In the genomic region with DNA sequence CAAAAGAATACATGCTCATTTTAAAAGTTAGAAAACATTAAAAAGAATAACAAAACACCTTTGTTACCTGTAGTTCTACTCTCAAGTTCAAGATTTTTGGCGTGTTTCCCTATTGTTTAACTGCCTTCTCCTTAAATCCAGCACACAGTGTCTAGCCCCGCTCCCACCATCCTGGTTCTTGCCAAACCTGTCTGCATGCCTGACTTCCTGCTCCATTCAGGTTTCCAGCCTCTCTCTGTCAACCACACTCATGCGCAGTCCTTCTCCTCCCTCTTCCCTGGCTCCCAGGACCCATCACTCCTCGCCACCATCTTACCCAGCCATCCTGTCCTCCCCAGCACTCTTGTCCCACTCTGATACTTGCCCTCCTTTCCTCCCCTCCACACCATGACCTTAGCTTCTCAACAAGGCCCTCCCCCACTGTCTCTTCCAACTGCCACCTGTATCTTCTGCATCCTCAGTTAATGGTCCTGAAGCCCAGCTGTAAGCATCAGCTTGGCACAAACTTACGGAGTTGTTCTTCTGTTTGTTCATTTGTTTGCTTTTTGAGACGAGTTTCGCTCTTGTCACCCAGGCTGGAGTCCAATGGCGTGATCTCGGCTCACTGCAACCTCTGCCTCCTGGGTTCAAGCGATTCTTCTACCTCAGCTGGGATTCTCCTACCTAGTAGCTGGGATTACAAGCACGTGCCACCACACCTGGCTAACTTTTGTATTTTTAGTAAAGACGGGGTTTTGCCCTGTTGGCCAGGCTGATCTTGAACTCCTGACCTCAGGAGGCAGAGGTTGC, we compare ENCODE assay signal across 12 cellular contexts. TPM values are rescaled to one million over a fixed set of nuclear protein-coding genes. Genes with fewer than 3 reads are reported as not detected.
DNase-seq lines count a peak whose midpoint lies in the region; ATAC-seq and TF ChIP-seq lines count a peak whose summit lies in the region.
"Had no signal": no experiment of that assay in that cellular context is flagged by ENCODE, and none has a peak within 500 bp of the region (broad histone marks: within the 10 kb centered on the region; RNA-seq: fewer than 3 reads in every experiment).

No MANE protein-coding gene starts in this region.

- H3K27ac Mint-ChIP-seq in CD14-positive monocyte (peak overlapping the region; percentile 52 to 90 (median 75)), endothelial cell (ENCODE audit: unreplicated experiment) (peak overlapping the region; percentile 8), nephron progenitor cell (peak overlapping the region; percentile 25)

- H3K27me3 Mint-ChIP-seq in CD14-positive monocyte (ENCODE audit: low read depth in 3 of 3) (peaks cover 0 to 5% (median 3%) of the 10 kb centered on the region in 3 donors), endothelial cell (ENCODE audit: unreplicated experiment) (peaks cover 13% of the 10 kb centered on the region), nephron progenitor cell (ENCODE audit: low read depth, poor library complexity) (peaks cover 11% of the 10 kb centered on the region)
- H3K27me3 Mint-ChIP-seq: CD4-positive, CD25-positive, alpha-beta regulatory T cell; stimulated activated naive B cell treated with anti-CD40 and anti-IgM and Interleukin-4, amounts not matched to agents 10 μg/mL and 1 μg/mL and 100 μg/mL, for 72 hours had no signal

- intact Hi-C loops in CD14-positive monocyte (cut with micrococcal nuclease) = loop anchor here in 1 of 2 donors (5.0 kb wide), 1 partner anchor 52 kb away; no protein-coding TSS in a partner anchor

- H3K4me1 Mint-ChIP-seq in CD14-positive monocyte (peaks cover 80% of the 10 kb centered on the region), endothelial cell (ENCODE audit: unreplicated experiment) (no peaks in the 10 kb centered on the region), nephron progenitor cell (peaks cover 25% of the 10 kb centered on the region)

- peaks cover 0 to 2% (median 0%) of the 10 kb centered on the region in 7 donors for H3K9me3 Mint-ChIP-seq in CD14-positive monocyte
- H3K9me3 Mint-ChIP-seq in endothelial cell (ENCODE audit: unreplicated experiment) = no peaks in the 10 kb centered on the region
- no peaks in the 10 kb centered on the region for H3K9me3 Mint-ChIP-seq in nephron progenitor cell
- H3K9me3 Mint-ChIP-seq: CD4-positive, CD25-positive, alpha-beta regulatory T cell; stimulated activated naive B cell treated with anti-CD40 and anti-IgM and Interleukin-4, amounts not matched to agents 10 μg/mL and 1 μg/mL and 100 μg/mL, for 72 hours had no signal

- in situ Hi-C loops in GM13977 (cut with MboI; ENCODE audit: low pct_unique_long_range_greater_than_20kb, low sequenced_read_pairs, unreplicated experiment) = no loop called here

- DNase-seq in CD14-positive monocyte (ENCODE audit: low spot score) (no peak), NCI-H2196 (lab: John Stamatoyannopoulos, UW; ENCODE audit: unreplicated experiment) (peak; percentile 31), endothelial cell (ENCODE audit: low spot score) (no peak), nephron progenitor cell (no peak), GM13977 (ENCODE audit: low spot score) (no peak), SHP77 (lab: John Stamatoyannopoulos, UW) (no peak), EL (no peak)
- DNase-seq: CD4-positive, CD25-positive, alpha-beta regulatory T cell; NCI-H1417 treated with DMSO at 0.1 percent for 48 hours; stimulated activated CD4-positive, alpha-beta T cell treated with anti-CD3 and anti-CD28 coated beads, Interleukin-1b, Interleukin-23, amount 100 ng/mL, for 48 hours; stimulated activated naive B cell treated with anti-CD40 and anti-IgM and Interleukin-4, amounts not matched to agents 10 μg/mL and 1 μg/mL and 100 μg/mL, for 72 hours had no signal

- H3K4me3 Mint-ChIP-seq in CD14-positive monocyte (peak overlapping the region in 1 of 2 donors; percentile 67), endothelial cell (ENCODE audit: unreplicated experiment) (no peak overlapping the region), nephron progenitor cell (no peak overlapping the region)
- H3K4me3 Mint-ChIP-seq: CD4-positive, CD25-positive, alpha-beta regulatory T cell; stimulated activated naive B cell treated with anti-CD40 and anti-IgM and Interleukin-4, amounts not matched to agents 10 μg/mL and 1 μg/mL and 100 μg/mL, for 72 hours had no signal

- H3K36me3 Mint-ChIP-seq in CD14-positive monocyte = peaks cover 5 to 9% of the 10 kb centered on the region in 2 donors
- no peaks in the 10 kb centered on the region for H3K36me3 Mint-ChIP-seq in endothelial cell (ENCODE audit: low read depth, unreplicated experiment)
- H3K36me3 Mint-ChIP-seq in nephron progenitor cell (ENCODE audit: low read depth) = no peaks in the 10 kb centered on the region
- H3K36me3 Mint-ChIP-seq: CD4-positive, CD25-positive, alpha-beta regulatory T cell had no signal

- no peak for ATAC-seq in GM18502 (IDR thresholded peaks at IDR 0.05; ENCODE audit: poor library complexity, unreplicated experiment)
- ATAC-seq: stimulated activated naive B cell treated with anti-CD40 and anti-IgM and Interleukin-4, amounts not matched to agents 10 μg/mL and 1 μg/mL and 100 μg/mL, for 72 hours had no signal

- no peak for TF ChIP-seq CTCF in CD14-positive monocyte (IDR thresholded peaks at IDR 0.05)
- no peak for TF ChIP-seq CTCF in endothelial cell (IDR thresholded peaks at IDR 0.05; ENCODE audit: unreplicated experiment)
- no peak for TF ChIP-seq CTCF in nephron progenitor cell (IDR thresholded peaks at IDR 0.05)
- TF ChIP-seq CTCF in GM13977 (IDR thresholded peaks at IDR 0.05; ENCODE audit: extremely low read depth, insufficient read depth, missing control alignments) = no peak

RNA-seq across cellular contexts. Expression of a gene that starts 7.5 kb away (rescaled TPM):
- polyA plus RNA-seq in CD14-positive monocyte = 10 to 100 TPM; 35.6 to 79.5 TPM
- total RNA-seq in endothelial cell (ENCODE audit: unreplicated experiment) = 931 TPM

Comparison
In these comparisons a context has a peak if more than half of its experiments do, and no peak if none do; other contexts are left out.
1. H3K27ac Mint-ChIP-seq: peak in every context shown above with its lines; median percentile 75 in CD14-positive monocyte; 25 in nephron progenitor cell; 8 in endothelial cell.